In genomic region chr17:30831257-30831656, GRCh38 we compare ENCODE assay signal across 8 cellular contexts. TPM values are rescaled to one million over a fixed set of nuclear protein-coding genes. Genes with fewer than 3 reads are reported as not detected.
DNase-seq lines count a peak whose midpoint lies in the region; ATAC-seq and TF ChIP-seq lines count a peak whose summit lies in the region.

No MANE protein-coding gene starts in this region.

- peaks cover 2% of the 10 kb centered on the region for H3K4me1 ChIP-seq in right cardiac atrium (ENCODE audit: control insufficient read depth, insufficient read depth, low read length)
- H3K4me1 ChIP-seq in skeletal muscle satellite cell (ENCODE audit: control insufficient read depth, insufficient read depth, low read length): peaks cover 16% of the 10 kb centered on the region

- peaks cover 3% of the 10 kb centered on the region for H3K36me3 ChIP-seq in skeletal muscle satellite cell (ENCODE audit: insufficient read depth, low read length)

- peaks cover 0 to 2% (median 0%) of the 10 kb centered on the region in 7 donors for H3K9me3 Mint-ChIP-seq in CD14-positive monocyte
- H3K9me3 Mint-ChIP-seq in activated T-helper 1 cell treated with anti-CD3 and anti-CD28 coated beads, Interleukin-12 subunit alpha, Interleukin-12 subunit beta, Interleukin-2, Interleukin-4 antibody, amounts not matched to agents 30 ng/mL and 10 ng/mL and 1 ng/mL, durations not matched to agents 14 hours and 24 hours and 36 hours: no peaks in the 10 kb centered on the region

- no peak for TF ChIP-seq CTCF in CD14-positive monocyte (IDR thresholded peaks at IDR 0.05)

- H3K27ac ChIP-seq in right cardiac atrium (ENCODE audit: low read length): no peak overlapping the region

- intact Hi-C loops in CD14-positive monocyte (cut with micrococcal nuclease) (no loop called here), right cardiac atrium (cut with DNase I) (no loop called here)
- intact Hi-C loops in activated T-helper 1 cell treated with anti-CD3 and anti-CD28 coated beads, Interleukin-12 subunit alpha, Interleukin-12 subunit beta, Interleukin-2, Interleukin-4 antibody, amounts not matched to agents 30 ng/mL and 10 ng/mL and 1 ng/mL, durations not matched to agents 14 hours and 24 hours and 36 hours (cut with micrococcal nuclease): loop anchor here (2.0 to 5.0 kb wide), 2 partner anchors 76 to 141 kb away; partner anchors contain the start of genes RNF135 and TEFM

- DNase-seq in CD14-positive monocyte (ENCODE audit: low spot score) (no peak), right cardiac atrium (peak in 1 of 3 donors; percentile 50), amniotic stem cell (lab: John Stamatoyannopoulos, UW) (no peak), DMS114 treated with DMSO at 0.1 percent for 48 hours (lab: John Stamatoyannopoulos, UW; ENCODE audit: unreplicated experiment) (no peak)
- DNase-seq in activated T-helper 1 cell treated with anti-CD3 and anti-CD28 coated beads, Interleukin-12 subunit alpha, Interleukin-12 subunit beta, Interleukin-2, Interleukin-4 antibody, amounts not matched to agents 30 ng/mL and 10 ng/mL and 1 ng/mL, durations not matched to agents 14 hours and 24 hours and 36 hours (ENCODE audit: low spot score): no peak

- H3K4me3 Mint-ChIP-seq in CD14-positive monocyte: peak overlapping the region; percentile 98 to 99
- peak overlapping the region; percentile 96 for H3K4me3 Mint-ChIP-seq in activated T-helper 1 cell treated with anti-CD3 and anti-CD28 coated beads, Interleukin-12 subunit alpha, Interleukin-12 subunit beta, Interleukin-2, Interleukin-4 antibody, amounts not matched to agents 30 ng/mL and 10 ng/mL and 1 ng/mL, durations not matched to agents 14 hours and 24 hours and 36 hours

- H3K27ac Mint-ChIP-seq in CD14-positive monocyte: peak overlapping the region in 5 of 7 donors; percentile 84 to 96 (median 86)
- H3K27ac Mint-ChIP-seq in activated T-helper 1 cell treated with anti-CD3 and anti-CD28 coated beads, Interleukin-12 subunit alpha, Interleukin-12 subunit beta, Interleukin-2, Interleukin-4 antibody, amounts not matched to agents 30 ng/mL and 10 ng/mL and 1 ng/mL, durations not matched to agents 14 hours and 24 hours and 36 hours: peak overlapping the region; percentile 86

- peak overlapping the region; percentile 89 for H3K4me2 ChIP-seq in skeletal muscle satellite cell (ENCODE audit: low read length)

- no peaks in the 10 kb centered on the region for H3K9me3 ChIP-seq in right cardiac atrium (ENCODE audit: control insufficient read depth, low read length)
- H3K9me3 ChIP-seq in skeletal muscle satellite cell (replicated peaks; ENCODE audit: low read length): no peaks in the 10 kb centered on the region

- peaks cover 0 to 2% (median 0%) of the 10 kb centered on the region in 3 donors for H3K27me3 Mint-ChIP-seq in CD14-positive monocyte (ENCODE audit: low read depth in 3 of 3)
- no peaks in the 10 kb centered on the region for H3K27me3 Mint-ChIP-seq in activated T-helper 1 cell treated with anti-CD3 and anti-CD28 coated beads, Interleukin-12 subunit alpha, Interleukin-12 subunit beta, Interleukin-2, Interleukin-4 antibody, amounts not matched to agents 30 ng/mL and 10 ng/mL and 1 ng/mL, durations not matched to agents 14 hours and 24 hours and 36 hours (ENCODE audit: insufficient read depth)

- peak overlapping the region; percentile 90 for H3K9ac ChIP-seq in skeletal muscle satellite cell (ENCODE audit: low read depth, low read length)

- peaks cover 18% of the 10 kb centered on the region for H3K4me1 Mint-ChIP-seq in CD14-positive monocyte
- peaks cover 43% of the 10 kb centered on the region for H3K4me1 Mint-ChIP-seq in activated T-helper 1 cell treated with anti-CD3 and anti-CD28 coated beads, Interleukin-12 subunit alpha, Interleukin-12 subunit beta, Interleukin-2, Interleukin-4 antibody, amounts not matched to agents 30 ng/mL and 10 ng/mL and 1 ng/mL, durations not matched to agents 14 hours and 24 hours and 36 hours (ENCODE audit: low read depth)

- H3K36me3 Mint-ChIP-seq in CD14-positive monocyte: no peaks in the 10 kb centered on the region
- H3K36me3 Mint-ChIP-seq in activated T-helper 1 cell treated with anti-CD3 and anti-CD28 coated beads, Interleukin-12 subunit alpha, Interleukin-12 subunit beta, Interleukin-2, Interleukin-4 antibody, amounts not matched to agents 30 ng/mL and 10 ng/mL and 1 ng/mL, durations not matched to agents 14 hours and 24 hours and 36 hours (ENCODE audit: low read depth): peaks cover 11% of the 10 kb centered on the region

- H3K27me3 ChIP-seq in right cardiac atrium (ENCODE audit: control insufficient read depth, insufficient read depth): no peaks in the 10 kb centered on the region
- no peaks in the 10 kb centered on the region for H3K27me3 ChIP-seq in skeletal muscle satellite cell (ENCODE audit: control insufficient read depth, insufficient read depth, low read length)

- ATAC-seq in HG02840 (IDR thresholded peaks at IDR 0.05; ENCODE audit: low FRiP score, unreplicated experiment) (peak; percentile 20), right cardiac atrium (peak in 1 of 2 donors; percentile 23), GM21381 (IDR thresholded peaks at IDR 0.05; ENCODE audit: unreplicated experiment) (no peak)

- 25% methylated on average over 13 of the region's 13 CpGs for WGBS in right cardiac atrium

- peak overlapping the region; percentile 50 for H3K4me3 ChIP-seq in right cardiac atrium (ENCODE audit: low read length)
- H3K4me3 ChIP-seq in skeletal muscle satellite cell (ENCODE audit: low read length): peak overlapping the region; percentile 75

RNA-seq across cellular contexts. Expression of gene ATAD5, which starts 0.5 kb away (rescaled TPM):
- polyA plus RNA-seq in CD14-positive monocyte: under 1 TPM; 0.24 to 0.42 TPM
- 26.2 and 28.7 TPM in 2 replicates for total RNA-seq in activated T-helper 1 cell treated with anti-CD3 and anti-CD28 coated beads, Interleukin-12 subunit alpha, Interleukin-12 subunit beta, Interleukin-2, Interleukin-4 antibody, amounts not matched to agents 30 ng/mL and 10 ng/mL and 1 ng/mL, durations not matched to agents 14 hours and 24 hours and 36 hours
- total RNA-seq in right cardiac atrium: 1 to 10 TPM in 2 of 4 donors, under 1 TPM in 2; 0.65 to 1.3 (median 0.84) TPM
- 0.29 TPM for polyA plus RNA-seq in right cardiac atrium
- 3.0 and 3.5 TPM in 2 replicates for total RNA-seq in skeletal muscle satellite cell (2012; rRNA removed)

RNA-seq across cellular contexts. Expression of gene CRLF3, which starts 6.8 kb away (rescaled TPM):
- polyA plus RNA-seq in CD14-positive monocyte: 10 to 100 TPM; 88.5 to 92.8 TPM
- 45.6 and 49.5 TPM in 2 replicates for total RNA-seq in activated T-helper 1 cell treated with anti-CD3 and anti-CD28 coated beads, Interleukin-12 subunit alpha, Interleukin-12 subunit beta, Interleukin-2, Interleukin-4 antibody, amounts not matched to agents 30 ng/mL and 10 ng/mL and 1 ng/mL, durations not matched to agents 14 hours and 24 hours and 36 hours
- 1 to 10 TPM; 4.8 to 6.7 (median 6.0) TPM for total RNA-seq in right cardiac atrium
- polyA plus RNA-seq in right cardiac atrium: 3.7 TPM
- total RNA-seq in skeletal muscle satellite cell (2012; rRNA removed): 12.5 and 15.2 TPM in 2 replicates

Comparison
In these comparisons a context has a peak if more than half of its experiments do, and no peak if none do; other contexts are left out.
1. RNA of gene ATAD5, which starts 0.5 kb away (total RNA-seq): 26.2 to 28.7 TPM in activated T-helper 1 cell treated with anti-CD3 and anti-CD28 coated beads, Interleukin-12 subunit alpha, Interleukin-12 subunit beta, Interleukin-2, Interleukin-4 antibody, amounts not matched to agents 30 ng/mL and 10 ng/mL and 1 ng/mL, durations not matched to agents 14 hours and 24 hours and 36 hours; 0.65 to 1.3 TPM in right cardiac atrium; every median in the first group is over 10 times any median in the second.